In genomic region chr4:31482691-31483090, GRCh38 we compare ENCODE assay signal across 20 cellular contexts.
DNase-seq lines count a peak whose midpoint lies in the region; FAIRE-seq and TF ChIP-seq lines count a peak whose summit lies in the region.
"Had no signal": no experiment of that assay in that cellular context is flagged by ENCODE, and none has a peak within 500 bp of the region (broad histone marks: within the 10 kb centered on the region; RNA-seq: fewer than 3 reads in every experiment).

No MANE protein-coding gene starts in this region.

- H3K27me3 ChIP-seq in neural progenitor cell = no peaks in the 10 kb centered on the region
- no peaks in the 10 kb centered on the region for H3K27me3 ChIP-seq in CD4-positive, alpha-beta memory T cell (ENCODE audit: insufficient read depth, low read length)
- H3K27me3 ChIP-seq: BLaER1 had no signal

- FAIRE-seq in D721Med (lab: Jason Lieb, UNC) = peak; percentile 95
- FAIRE-seq: GM12878, GM19239 had no signal

- no peaks in the 10 kb centered on the region for H4K20me1 ChIP-seq in neural progenitor cell (ENCODE audit: low read depth)
- H4K20me1 ChIP-seq: BLaER1 had no signal

- no peak for TF ChIP-seq POLR2A in lower leg skin (IDR thresholded peaks at IDR 0.05)

- H2AFZ ChIP-seq in neural progenitor cell (replicated peaks) = no peak overlapping the region
- H2AFZ ChIP-seq: GM23338 had no signal

- H3K4me1 ChIP-seq in neural progenitor cell = peaks cover 10% of the 10 kb centered on the region
- H3K4me1 ChIP-seq in CD4-positive, alpha-beta memory T cell (ENCODE audit: insufficient read depth, low read length) = no peaks in the 10 kb centered on the region
- H3K4me1 ChIP-seq: BLaER1 had no signal

- no peak overlapping the region for H3K4me3 ChIP-seq in neural progenitor cell
- H3K4me3 ChIP-seq in lower leg skin (ENCODE audit: low read depth, poor library complexity, severe bottlenecking) = no peak overlapping the region
- H3K4me3 ChIP-seq in CD4-positive, alpha-beta memory T cell (ENCODE audit: low read length in 2 of 2) = no peak overlapping the region
- H3K4me3 ChIP-seq: BLaER1, GM12878, GM23338 had no signal

- DNase-seq in D721Med (ENCODE audit: insufficient read length, low spot score) = peak; percentile 21
- DNase-seq in NCI-H524 treated with DMSO at 0.1 percent for 48 hours (lab: John Stamatoyannopoulos, UW) = peak; percentile 87
- DNase-seq in neural progenitor cell (ENCODE audit: low spot score) = peak; percentile 4
- no peak for DNase-seq in head of caudate nucleus
- DNase-seq in lower leg skin (ENCODE audit: low spot score in 2 of 2) = no peak
- no peak for DNase-seq in CD4-positive, alpha-beta memory T cell
- DNase-seq: CD4-positive, CD25-positive, alpha-beta regulatory T cell; CD8-positive, alpha-beta memory T cell; DMS153; DMS79; EL; GDM1; H9; HFFc6 had no signal

- no peak overlapping the region for H3K27ac ChIP-seq in neural progenitor cell
- no peak overlapping the region for H3K27ac ChIP-seq in CD4-positive, alpha-beta memory T cell (ENCODE audit: low read depth, low read length)
- H3K27ac ChIP-seq: BLaER1, C4-2B had no signal

- no peaks in the 10 kb centered on the region for H3K36me3 Mint-ChIP-seq in neural progenitor cell
- no peaks in the 10 kb centered on the region for H3K36me3 Mint-ChIP-seq in CD4-positive, alpha-beta memory T cell
- H3K36me3 Mint-ChIP-seq: CD4-positive, CD25-positive, alpha-beta regulatory T cell; CD8-positive, alpha-beta memory T cell had no signal

- H3K4me3 Mint-ChIP-seq in neural progenitor cell = no peak overlapping the region
- H3K4me3 Mint-ChIP-seq in CD4-positive, alpha-beta memory T cell = no peak overlapping the region
- H3K4me3 Mint-ChIP-seq: B cell; CD4-positive, CD25-positive, alpha-beta regulatory T cell; CD8-positive, alpha-beta memory T cell; GM23338; H9; HFFc6 had no signal

- no peak overlapping the region for H3K9ac ChIP-seq in neural progenitor cell
- H3K9ac ChIP-seq: BLaER1 had no signal

- no peaks in the 10 kb centered on the region for H3K9me3 ChIP-seq in neural progenitor cell (ENCODE audit: low read depth)
- peaks cover 0 to 3% of the 10 kb centered on the region in 2 donors for H3K9me3 ChIP-seq in CD4-positive, alpha-beta memory T cell (ENCODE audit: control insufficient read depth in 1 of 2, low read length in 2 of 2)
- H3K9me3 ChIP-seq: BLaER1 had no signal

- no peaks in the 10 kb centered on the region for H3K79me2 ChIP-seq in neural progenitor cell (ENCODE audit: low read depth)

- no peak overlapping the region for H3K27ac Mint-ChIP-seq in neural progenitor cell
- no peak overlapping the region for H3K27ac Mint-ChIP-seq in CD4-positive, alpha-beta memory T cell
- H3K27ac Mint-ChIP-seq: B cell; CD4-positive, CD25-positive, alpha-beta regulatory T cell; CD8-positive, alpha-beta memory T cell; GM23338; H9; HFFc6 had no signal

- TF ChIP-seq CTCF in D721Med (IDR thresholded peaks at IDR 0.05; ENCODE audit: insufficient read depth, missing control alignments) (no peak), neural progenitor cell (IDR thresholded peaks at IDR 0.05) (no peak), lower leg skin (IDR thresholded peaks at IDR 0.05) (no peak)

- CTCF ChIA-PET in CD4-positive, alpha-beta memory T cell (lab: Charles Lee; ENCODE audit: partially characterized antibody) = no interaction called here

- H3F3A ChIP-seq in neural progenitor cell (ENCODE audit: low read depth) = no peaks in the 10 kb centered on the region

- no peaks in the 10 kb centered on the region for H3K36me3 ChIP-seq in neural progenitor cell
- no peaks in the 10 kb centered on the region for H3K36me3 ChIP-seq in CD4-positive, alpha-beta memory T cell (ENCODE audit: insufficient read depth, low read length)
- H3K36me3 ChIP-seq: BLaER1 had no signal

- intact Hi-C loops in head of caudate nucleus (cut with DNase I) = no loop called here
- intact Hi-C loops in lower leg skin (cut with DNase I; ENCODE audit: low total_unique reads) = no loop called here
- intact Hi-C loops in CD4-positive, alpha-beta memory T cell (cut with micrococcal nuclease) = no loop called here

- peaks cover 4% of the 10 kb centered on the region for H3K9me3 Mint-ChIP-seq in neural progenitor cell
- peaks cover 2 to 11% (median 7%) of the 10 kb centered on the region in 8 donors for H3K9me3 Mint-ChIP-seq in CD4-positive, alpha-beta memory T cell
- H3K9me3 Mint-ChIP-seq: H9 had no signal

- 95 to 100% methylated on average over 1 of the region's 1 CpG for WGBS in lower leg skin, 2 donors

- POLR2A ChIA-PET in CD4-positive, alpha-beta memory T cell (lab: Charles Lee; ENCODE audit: partially characterized antibody) = no interaction called here

- no peaks in the 10 kb centered on the region for H3K27me3 Mint-ChIP-seq in neural progenitor cell (ENCODE audit: insufficient read depth, low read depth)
- H3K27me3 Mint-ChIP-seq in CD4-positive, alpha-beta memory T cell = no peaks in the 10 kb centered on the region
- H3K27me3 Mint-ChIP-seq: B cell; CD4-positive, CD25-positive, alpha-beta regulatory T cell; CD8-positive, alpha-beta memory T cell had no signal

- peak overlapping the region; percentile 51 for H3K4me2 ChIP-seq in neural progenitor cell
- H3K4me2 ChIP-seq: BLaER1, GM23338 had no signal

- peaks cover 4% of the 10 kb centered on the region for H3K4me1 Mint-ChIP-seq in neural progenitor cell
- no peaks in the 10 kb centered on the region for H3K4me1 Mint-ChIP-seq in CD4-positive, alpha-beta memory T cell
- H3K4me1 Mint-ChIP-seq: B cell; CD4-positive, CD25-positive, alpha-beta regulatory T cell; CD8-positive, alpha-beta memory T cell had no signal

Comparison
In these comparisons a context has a peak if more than half of its experiments do, and no peak if none do; other contexts are left out.
1. DNase-seq: peak in D721Med (single experiment), NCI-H524 treated with DMSO at 0.1 percent for 48 hours (single experiment) and neural progenitor cell (single experiment); none in head of caudate nucleus (0 of 42), lower leg skin (0 of 2) and CD4-positive, alpha-beta memory T cell (0 of 5).